ENCODE assay signal across 18 cellular contexts in the genomic region with DNA sequence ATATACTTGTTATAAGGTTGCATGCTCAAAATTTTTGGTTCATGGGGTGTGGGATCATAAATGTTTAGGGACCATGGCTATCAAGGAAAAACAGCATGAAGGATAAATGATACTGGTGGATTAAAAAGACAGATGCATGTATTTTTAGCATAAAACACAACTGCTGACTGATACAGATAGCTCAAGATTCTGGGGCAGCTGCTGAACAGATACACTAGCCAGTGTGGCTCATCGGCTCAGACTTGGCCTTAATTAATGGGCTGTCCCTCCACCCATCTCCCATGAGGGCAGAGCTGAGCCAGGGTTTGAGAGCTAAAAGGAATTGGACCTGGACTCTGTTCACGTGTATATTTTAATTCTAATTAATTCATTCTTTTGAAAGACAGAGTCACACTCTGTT. TPM values are rescaled to one million over a fixed set of nuclear protein-coding genes. Genes with fewer than 3 reads are reported as not detected.
A peak's percentile ranks its signal among the peaks of the same experiment; 100 is the strongest.
DNase-seq lines count a peak whose midpoint lies in the region; ATAC-seq and TF ChIP-seq lines count a peak whose summit lies in the region.
"Had no signal": no experiment of that assay in that cellular context is flagged by ENCODE, and none has a peak within 500 bp of the region (broad histone marks: within the 10 kb centered on the region; RNA-seq: fewer than 3 reads in every experiment).

No MANE protein-coding gene starts in this region.

- no peak overlapping the region for H2AFZ ChIP-seq in mesenchymal stem cell (ENCODE audit: low read depth, low read length)
- H2AFZ ChIP-seq in trophoblast cell (ENCODE audit: insufficient read depth, low read length, poor library complexity) = no peak overlapping the region

- no peak overlapping the region for H4K12ac ChIP-seq in trophoblast cell (ENCODE audit: low read depth, low read length)

- H3K14ac ChIP-seq in mesenchymal stem cell (ENCODE audit: low read length in 2 of 2) (no peak overlapping the region), trophoblast cell (ENCODE audit: low read length) (no peak overlapping the region)

- H3K4me1 ChIP-seq in BE2C (peaks cover 14% of the 10 kb centered on the region), mesenchymal stem cell (ENCODE audit: control insufficient read depth, insufficient read depth, low read depth, low read length) (peaks cover 30% of the 10 kb centered on the region), trophoblast cell (ENCODE audit: control insufficient read depth in 1 of 2, insufficient read depth in 2 of 2, low read length in 2 of 2) (peaks cover 24 to 32% of the 10 kb centered on the region in 2 experiments)

- no peak overlapping the region for H3K23ac ChIP-seq in mesenchymal stem cell (ENCODE audit: low read length in 2 of 2)
- no peak overlapping the region for H3K23ac ChIP-seq in trophoblast cell (ENCODE audit: low read length)

- H3K18ac ChIP-seq in mesenchymal stem cell (ENCODE audit: low read depth in 1 of 2, low read length in 2 of 2) (peak overlapping the region; percentile 52 to 77), trophoblast cell (ENCODE audit: low read length) (no peak overlapping the region)

- no peak overlapping the region for H3K4me3 ChIP-seq in BE2C (ENCODE audit: low read depth, low read length)
- no peak overlapping the region for H3K4me3 ChIP-seq in mesenchymal stem cell (ENCODE audit: insufficient read depth in 1 of 2, low read depth in 1 of 2, low read length in 2 of 2)
- H3K4me3 ChIP-seq in trophoblast cell (ENCODE audit: low read depth, low read length) = no peak overlapping the region
- H3K4me3 ChIP-seq: SK-N-MC had no signal

- H2BK12ac ChIP-seq in mesenchymal stem cell (ENCODE audit: low read length in 2 of 2) (peak overlapping the region in 1 of 2 experiments; percentile 71), trophoblast cell (ENCODE audit: low read length) (peak overlapping the region; percentile 88)

- H2AK5ac ChIP-seq in mesenchymal stem cell (ENCODE audit: low read length, severe bottlenecking) (no peak overlapping the region), trophoblast cell (ENCODE audit: low read length) (peak overlapping the region; percentile 70)

- H4K91ac ChIP-seq in mesenchymal stem cell (ENCODE audit: low read length) (no peak overlapping the region), trophoblast cell (ENCODE audit: low read depth, low read length) (peak overlapping the region; percentile 68)

- H3K9me3 ChIP-seq in BE2C (0 out of 2 replicates have a peak, but pooled peaks cover 3% of the 10 kb centered on the region), mesenchymal stem cell (ENCODE audit: control insufficient read depth, low read length) (peaks cover 3% of the 10 kb centered on the region), trophoblast cell (ENCODE audit: insufficient read depth, low read depth, low read length) (peaks cover 2% of the 10 kb centered on the region)

- no peaks in the 10 kb centered on the region for H3K27me3 ChIP-seq in BE2C
- H3K27me3 ChIP-seq in mesenchymal stem cell (ENCODE audit: control insufficient read depth in 1 of 2, insufficient read depth in 1 of 2, low read length in 2 of 2) = peaks cover 0 to 43% of the 10 kb centered on the region in 2 experiments
- H3K27me3 ChIP-seq in trophoblast cell (ENCODE audit: insufficient read depth, low read length) = no peaks in the 10 kb centered on the region

- no peak overlapping the region for H2BK15ac ChIP-seq in mesenchymal stem cell (ENCODE audit: low read depth, poor library complexity, severe bottlenecking)

- no peak overlapping the region for H2BK5ac ChIP-seq in mesenchymal stem cell (ENCODE audit: low read depth, low read length, poor library complexity, severe bottlenecking)
- H2BK5ac ChIP-seq in trophoblast cell (ENCODE audit: low read depth, low read length, poor library complexity) = peak overlapping the region; percentile 57

- H4K8ac ChIP-seq in mesenchymal stem cell (ENCODE audit: low read length) (no peak overlapping the region), trophoblast cell (ENCODE audit: low read depth, low read length) (no peak overlapping the region)

- no peaks in the 10 kb centered on the region for H3K36me3 ChIP-seq in BE2C
- H3K36me3 ChIP-seq in mesenchymal stem cell (ENCODE audit: control insufficient read depth in 1 of 2, insufficient read depth in 2 of 2, low read depth in 1 of 2, low read length in 2 of 2) = no peaks in the 10 kb centered on the region
- H3K36me3 ChIP-seq in trophoblast cell (ENCODE audit: control insufficient read depth in 1 of 2, insufficient read depth in 2 of 2, low read length in 2 of 2) = no peaks in the 10 kb centered on the region

- peak overlapping the region; percentile 64 for H3K27ac ChIP-seq in mesenchymal stem cell (ENCODE audit: low read length, poor library complexity, severe bottlenecking)
- H3K27ac ChIP-seq in trophoblast cell (ENCODE audit: low read depth, low read length) = no peak overlapping the region
- H3K27ac ChIP-seq: KMS-11, SK-N-MC had no signal

- no peak for ATAC-seq in GM21447 (IDR thresholded peaks at IDR 0.05; ENCODE audit: unreplicated experiment)
- ATAC-seq in HG02571 (IDR thresholded peaks at IDR 0.05; ENCODE audit: unreplicated experiment) = no peak
- ATAC-seq: PC-3 had no signal

- H3K4ac ChIP-seq in mesenchymal stem cell (ENCODE audit: low read depth in 1 of 2, low read length in 2 of 2) (no peak overlapping the region), trophoblast cell (ENCODE audit: low read depth, low read length) (peak overlapping the region; percentile 20)

- H3K9ac ChIP-seq in mesenchymal stem cell (ENCODE audit: low read length) = no peak overlapping the region
- H3K9ac ChIP-seq in trophoblast cell (ENCODE audit: low read length) = no peak overlapping the region
- H3K9ac ChIP-seq: KMS-11 had no signal

- no peaks in the 10 kb centered on the region for H3K79me2 ChIP-seq in trophoblast cell (ENCODE audit: control insufficient read depth, insufficient read depth, low read length, poor library complexity)

- no peak overlapping the region for H2BK120ac ChIP-seq in mesenchymal stem cell (ENCODE audit: low read depth, low read length)
- H2BK120ac ChIP-seq in trophoblast cell (ENCODE audit: insufficient read depth, low read length, poor library complexity) = peak overlapping the region; percentile 34

- 79% methylated on average over 2 of the region's 2 CpGs for WGBS in mesenchymal stem cell
- no CpG with 5 or more reads among the region's 2 CpGs for WGBS in trophoblast cell (ENCODE audit: extremely low coverage, insufficient coverage, insufficient read length)

- no peak for TF ChIP-seq CTCF in BE2C (IDR thresholded peaks at IDR 0.05; ENCODE audit: low read depth, low read length)

- H3K4me2 ChIP-seq in mesenchymal stem cell (ENCODE audit: low read length, poor library complexity, severe bottlenecking) (no peak overlapping the region), trophoblast cell (ENCODE audit: low read length) (no peak overlapping the region)
- H3K4me2 ChIP-seq: KMS-11 had no signal

- H3K79me1 ChIP-seq in mesenchymal stem cell (replicated peaks; ENCODE audit: low read length, poor library complexity, severe bottlenecking) = no peaks in the 10 kb centered on the region
- peaks cover 32% of the 10 kb centered on the region for H3K79me1 ChIP-seq in trophoblast cell (ENCODE audit: low read length)

- DNase-seq in BE2C (peak; percentile 32), NCI-H82 treated with DMSO at 0.1 percent for 48 hours (lab: John Stamatoyannopoulos, UW; ENCODE audit: unreplicated experiment) (peak; percentile 41), mesenchymal stem cell (no peak), trophoblast cell (no peak), activated gamma-delta T cell treated with Interleukin-2 at 50 U/mL for 16 hours (no peak)
- no peak for DNase-seq in activated CD4-positive, alpha-beta T cell treated with anti-CD3 and anti-CD28 coated beads for 1 hour
- DNase-seq: CD4-positive, alpha-beta T cell; DMS79 treated with DMSO at 0.1 percent for 48 hours; GDM1; HFFc6; NCI-H1930; NCI-H2171 treated with DMSO at 0.1 percent for 48 hours; NCI-H510A; PC-3 had no signal

RNA-seq across cellular contexts. Expression of a gene that starts 11.5 kb away (rescaled TPM):
- polyA plus RNA-seq in BE2C (2012; ENCODE audit: insufficient read depth, insufficient read length, low read depth) = not detected
- polyA plus RNA-seq in mesenchymal stem cell (2013, experiment 1 of 2) = 14.2 TPM
- polyA plus RNA-seq in mesenchymal stem cell (2013, experiment 2 of 2) = 15.0 TPM
- 3.3 and 3.5 TPM in 2 replicates for polyA plus RNA-seq in trophoblast cell (2013)

Comparison
In these comparisons a context has a peak if more than half of its experiments do, and no peak if none do; other contexts are left out.
1. DNase-seq: peak in BE2C (single experiment) and NCI-H82 treated with DMSO at 0.1 percent for 48 hours (single experiment); none in mesenchymal stem cell (single experiment), trophoblast cell (0 of 2), activated CD4-positive, alpha-beta T cell treated with anti-CD3 and anti-CD28 coated beads for 1 hour (single experiment) and activated gamma-delta T cell treated with Interleukin-2 at 50 U/mL for 16 hours (single experiment).